Comparison of ENCODE assay signal across 28 cellular contexts in genomic region chr1:45172764-45173163, GRCh38.
"Had no signal": no experiment of that assay in that cellular context is flagged by ENCODE, and none has a peak within 500 bp of the region (broad histone marks: within the 10 kb centered on the region; RNA-seq: fewer than 3 reads in every experiment).

No MANE protein-coding gene starts in this region.

- H3K79me2 ChIP-seq: hepatocyte had no signal

- H3K36me3 ChIP-seq: gastroesophageal sphincter, heart left ventricle, ovary, spleen, suprapubic skin, transverse colon, upper lobe of right lung, uterus had no signal

- H3K9me3 ChIP-seq: gastroesophageal sphincter, heart left ventricle, mucosa of descending colon, ovary, psoas muscle, suprapubic skin, transverse colon, upper lobe of right lung, uterus had no signal

- H3K27me3 ChIP-seq: gastroesophageal sphincter, heart left ventricle, hepatocyte, ovary, spleen, suprapubic skin, transverse colon, upper lobe of right lung, uterus had no signal

- ATAC-seq: gastroesophageal sphincter; heart left ventricle; natural killer cell treated with Interleukin-12 subunit alpha and Interleukin-12 subunit beta and Interleukin-15 and Interleukin-18, amount 100 ng/mL, for 72 hours; psoas muscle; right cardiac atrium; stimulated activated naive CD8-positive, alpha-beta T cell treated with anti-CD3 and anti-CD28 coated beads, Interleukin-15, amount 100 ng/mL, for 72 hours had no signal

- H3K4me1 ChIP-seq: gastroesophageal sphincter, heart left ventricle, spleen, suprapubic skin, upper lobe of right lung, uterus had no signal

- H3K4me3 ChIP-seq: gastroesophageal sphincter, heart left ventricle, hepatocyte, lung, mucosa of descending colon, ovary, psoas muscle, skin epidermis, spleen, suprapubic skin, transverse colon, upper lobe of right lung, uterus had no signal

- H2AFZ ChIP-seq: hepatocyte had no signal

- DNase-seq: effector CD8-positive, alpha-beta T cell; endodermal cell; heart left ventricle; kidney; mucosa of descending colon; naive B cell; nucleus accumbens; posterior cingulate gyrus; psoas muscle; right cardiac atrium; spleen; stimulated activated CD4-positive, alpha-beta T cell treated with anti-CD3 and anti-CD28 coated beads, Interleukin-15, amount 100 ng/mL, for 24 hours; stimulated activated CD4-positive, alpha-beta T cell treated with anti-CD3 and anti-CD28 coated beads, Interleukin-4, amount 100 ng/mL, for 1 hour; stimulated activated CD8-positive, alpha-beta memory T cell treated with anti-CD3 and anti-CD28 coated beads, Interleukin-4, amount 100 ng/mL, for 48 hours; stimulated activated naive CD4-positive, alpha-beta T cell; stimulated activated naive CD8-positive, alpha-beta T cell treated with anti-CD3 and anti-CD28 coated beads, Interleukin-15, amount 100 ng/mL, for 72 hours; transverse colon; upper lobe of right lung; uterus had no signal

- H3K27ac ChIP-seq: epithelial cell of prostate, gastroesophageal sphincter, heart left ventricle, hepatocyte, ovary, psoas muscle, skin epidermis, spleen, suprapubic skin, transverse colon, upper lobe of right lung, uterus had no signal

- FAIRE-seq: colon, kidney had no signal
